Comparison of ENCODE assay signal across 8 cellular contexts in genomic region chr1:959730-960039, GRCh38. TPM values are rescaled to one million over a fixed set of nuclear protein-coding genes. Genes with fewer than 3 reads are reported as not detected.
DNase-seq lines count a peak whose midpoint lies in the region; ATAC-seq and TF ChIP-seq lines count a peak whose summit lies in the region.

No MANE protein-coding gene starts in this region.

- H3K4me3 Mint-ChIP-seq in CD8-positive, alpha-beta T cell: peak overlapping the region; percentile 86
- peak overlapping the region; percentile 85 for H3K4me3 Mint-ChIP-seq in progenitor cell of endocrine pancreas (ENCODE audit: low read depth)

- peak; percentile 7 for ATAC-seq in CD8-positive, alpha-beta T cell

- no peak for TF ChIP-seq POLR2A in esophagus muscularis mucosa (IDR thresholded peaks at IDR 0.05; ENCODE audit: low read depth)

- no peaks in the 10 kb centered on the region for H3K27me3 ChIP-seq in CD8-positive, alpha-beta T cell (ENCODE audit: insufficient read depth, low read length)
- no peaks in the 10 kb centered on the region for H3K27me3 ChIP-seq in esophagus muscularis mucosa

- DNase-seq in CD8-positive, alpha-beta T cell: peak in 1 of 7 experiments; percentile 65
- no peak for DNase-seq in RWPE1 (ENCODE audit: low spot score)
- DNase-seq in esophagus muscularis mucosa (ENCODE audit: extremely low spot score): no peak
- DNase-seq in progenitor cell of endocrine pancreas (ENCODE audit: low spot score, unreplicated experiment): no peak
- DNase-seq in effector CD8-positive, alpha-beta T cell (lab: John Stamatoyannopoulos, UW): no peak
- DNase-seq in GM13977 (ENCODE audit: low spot score): no peak
- DNase-seq in KBM-7: no peak
- no peak for DNase-seq in NCI-H2081 (lab: John Stamatoyannopoulos, UW)

- no peak for TF ChIP-seq CTCF in CD8-positive, alpha-beta T cell (IDR thresholded peaks at IDR 0.05)
- TF ChIP-seq CTCF in RWPE1 (conservative IDR thresholded peaks at IDR 0.05; ENCODE audit: low read depth) (no peak), esophagus muscularis mucosa (IDR thresholded peaks at IDR 0.05) (no peak), progenitor cell of endocrine pancreas (IDR thresholded peaks at IDR 0.05; ENCODE audit: unreplicated experiment) (no peak), GM13977 (IDR thresholded peaks at IDR 0.05; ENCODE audit: extremely low read depth, insufficient read depth, missing control alignments) (no peak)

- H3K36me3 Mint-ChIP-seq in CD8-positive, alpha-beta T cell: peaks cover 34% of the 10 kb centered on the region
- H3K36me3 Mint-ChIP-seq in progenitor cell of endocrine pancreas (ENCODE audit: insufficient read depth): peaks cover 7% of the 10 kb centered on the region

- H3K36me3 ChIP-seq in CD8-positive, alpha-beta T cell (ENCODE audit: insufficient read depth, low read length): peaks cover 21% of the 10 kb centered on the region
- H3K36me3 ChIP-seq in esophagus muscularis mucosa: peaks cover 23 to 51% (median 44%) of the 10 kb centered on the region in 4 donors

- in situ Hi-C loops in GM13977 (cut with MboI; ENCODE audit: low pct_unique_long_range_greater_than_20kb, low sequenced_read_pairs, unreplicated experiment): no loop called here
- in situ Hi-C loops in KBM-7 (cut with MboI; ENCODE audit: low pct_unique_long_range_greater_than_20kb, low sequenced_read_pairs): no loop called here

- H3K27me3 Mint-ChIP-seq in CD8-positive, alpha-beta T cell (ENCODE audit: low read depth): no peaks in the 10 kb centered on the region
- no peaks in the 10 kb centered on the region for H3K27me3 Mint-ChIP-seq in progenitor cell of endocrine pancreas

- POLR2A ChIA-PET in CD8-positive, alpha-beta T cell (lab: Charles Lee): interaction anchor here (1.5 kb wide), 1 partner anchor 54 kb away, joined by 4 read pairs; the partner anchor contains the start of gene ISG15
- POLR2A ChIA-PET in RWPE1 (lab: Yijun Ruan, JAX; ENCODE audit: low non-redundant PET): no interaction called here

- H3K9me3 ChIP-seq in CD8-positive, alpha-beta T cell (ENCODE audit: low read length): no peaks in the 10 kb centered on the region
- no peaks in the 10 kb centered on the region for H3K9me3 ChIP-seq in esophagus muscularis mucosa

- peaks cover 29% of the 10 kb centered on the region for H3K4me1 ChIP-seq in CD8-positive, alpha-beta T cell (ENCODE audit: insufficient read depth, low read length)
- H3K4me1 ChIP-seq in esophagus muscularis mucosa: peaks cover 29 to 62% (median 44%) of the 10 kb centered on the region in 4 donors

- no peak overlapping the region for H3K27ac ChIP-seq in CD8-positive, alpha-beta T cell (ENCODE audit: low read depth, low read length)
- H3K27ac ChIP-seq in RWPE1 (peak overlapping the region; percentile 61), esophagus muscularis mucosa (replicated peaks in 1 of 4) (peak overlapping the region in 1 of 4 donors; percentile 60)

- no peaks in the 10 kb centered on the region for H3K9me3 Mint-ChIP-seq in CD8-positive, alpha-beta T cell
- no peaks in the 10 kb centered on the region for H3K9me3 Mint-ChIP-seq in progenitor cell of endocrine pancreas (ENCODE audit: low read depth)

- intact Hi-C loops in CD8-positive, alpha-beta T cell (cut with DNase I, micrococcal nuclease): loop anchor here (1.0 to 5.0 kb wide), 4 partner anchors 54 to 349 kb away; partner anchors contain the start of genes C1orf159 (in 1 of the 2), ISG15 (in 1 of the 2) and PUSL1 (in 1 of the 2)
- intact Hi-C loops in esophagus muscularis mucosa (cut with DNase I): no loop called here

- peaks cover 8% of the 10 kb centered on the region for H3K4me1 Mint-ChIP-seq in CD8-positive, alpha-beta T cell (ENCODE audit: low read depth)
- peaks cover 7% of the 10 kb centered on the region for H3K4me1 Mint-ChIP-seq in progenitor cell of endocrine pancreas (ENCODE audit: low read depth)

- H3K27ac Mint-ChIP-seq in CD8-positive, alpha-beta T cell: no peak overlapping the region
- H3K27ac Mint-ChIP-seq in progenitor cell of endocrine pancreas: no peak overlapping the region

- CTCF ChIA-PET in CD8-positive, alpha-beta T cell (lab: Charles Lee): no interaction called here
- CTCF ChIA-PET in RWPE1 (lab: Yijun Ruan, JAX): interaction anchor here (0.7 to 1.1 kb wide), 3 partner anchors 17 to 25 kb away, joined by 3 to 8 read pairs (median 4); no protein-coding TSS in a partner anchor

- 24% methylated on average over 18 of the region's 40 CpGs for WGBS in esophagus muscularis mucosa

- no peak for TF ChIP-seq EP300 in esophagus muscularis mucosa (IDR thresholded peaks at IDR 0.05)

- H3K4me3 ChIP-seq in CD8-positive, alpha-beta T cell (ENCODE audit: low read depth, low read length): peak overlapping the region; percentile 99
- H3K4me3 ChIP-seq in esophagus muscularis mucosa: peak overlapping the region; percentile 61 to 100 (median 97)

RNA-seq across cellular contexts. Expression of gene NOC2L, which starts 0.6 kb away (rescaled TPM):
- total RNA-seq in CD8-positive, alpha-beta T cell: 10 to 100 TPM; 54.0 to 54.7 TPM
- total RNA-seq in esophagus muscularis mucosa (10 to 100 TPM; 35.3 to 54.1 (median 47.5) TPM), progenitor cell of endocrine pancreas (71.9 and 78.2 TPM in 2 replicates)

RNA-seq across cellular contexts. Expression of gene KLHL17, which starts 0.7 kb away (rescaled TPM):
- total RNA-seq in CD8-positive, alpha-beta T cell: 10 to 100 TPM; 15.2 to 16.1 TPM
- 10 to 100 TPM in 1 of 4 donors, 1 to 10 TPM in 3; 3.7 to 10.8 (median 6.2) TPM for total RNA-seq in esophagus muscularis mucosa
- 45.3 and 47.5 TPM in 2 replicates for total RNA-seq in progenitor cell of endocrine pancreas

RNA-seq across cellular contexts. Expression of gene PLEKHN1, which starts 6.6 kb away (rescaled TPM):
- under 1 TPM; 0.56 to 0.60 TPM for total RNA-seq in CD8-positive, alpha-beta T cell
- under 1 TPM in 3 of 4 donors, not detected in 1; 0.17 to 0.50 (median 0.19) TPM for total RNA-seq in esophagus muscularis mucosa
- 1.1 and 1.9 TPM in 2 replicates for total RNA-seq in progenitor cell of endocrine pancreas

RNA-seq across cellular contexts. Expression of gene PERM1, which starts 22.2 kb away (rescaled TPM):
- under 1 TPM in 1 of 2 experiments, not detected in 1; 0.08 TPM for total RNA-seq in CD8-positive, alpha-beta T cell
- under 1 TPM; 0.11 to 0.50 (median 0.30) TPM for total RNA-seq in esophagus muscularis mucosa
- total RNA-seq in progenitor cell of endocrine pancreas: not detected in 2 replicates

RNA-seq across cellular contexts. Expression of gene SAMD11, which starts 36.0 kb away (rescaled TPM):
- total RNA-seq in CD8-positive, alpha-beta T cell: not detected
- total RNA-seq in esophagus muscularis mucosa (10 to 100 TPM in 2 of 4 donors, 1 to 10 TPM in 2; 6.2 to 28.8 (median 13.9) TPM), progenitor cell of endocrine pancreas (42.9 and 53.9 TPM in 2 replicates)
